In genomic region chr20:33812673-33813462, GRCh38 we compare ENCODE assay signal across 8 cellular contexts. TPM values are rescaled to one million over a fixed set of nuclear protein-coding genes. Genes with fewer than 3 reads are reported as not detected.
A peak's percentile ranks its signal among the peaks of the same experiment; 100 is the strongest.
DNase-seq lines count a peak whose midpoint lies in the region; ATAC-seq and TF ChIP-seq lines count a peak whose summit lies in the region.

No MANE protein-coding gene starts in this region.

- H4K20me1 ChIP-seq in OCI-LY3 (ENCODE audit: insufficient read depth, low read length) = peaks cover 51% of the 10 kb centered on the region

- peaks cover 67% of the 10 kb centered on the region for H3K79me2 ChIP-seq in OCI-LY3 (ENCODE audit: low read length)

- peak overlapping the region; percentile 92 for H3K4me3 Mint-ChIP-seq in natural killer cell

- peak overlapping the region; percentile 93 to 98 for H3K27ac Mint-ChIP-seq in natural killer cell

- H3K9me3 ChIP-seq in OCI-LY3 (ENCODE audit: insufficient read depth, low read length) (no peaks in the 10 kb centered on the region), ectodermal cell (ENCODE audit: control insufficient read depth, low read length) (no peaks in the 10 kb centered on the region)

- no peaks in the 10 kb centered on the region for H3K9me3 Mint-ChIP-seq in natural killer cell

- H3K27ac ChIP-seq in OCI-LY3 (ENCODE audit: low read length) = peak overlapping the region; percentile 74
- H3K27ac ChIP-seq in ectodermal cell (ENCODE audit: insufficient read depth, low read depth, low read length, poor library complexity, severe bottlenecking) = no peak overlapping the region

- no peaks in the 10 kb centered on the region for H3K36me3 Mint-ChIP-seq in natural killer cell

- no peak for TF ChIP-seq CTCF in OCI-LY3 (IDR thresholded peaks at IDR 0.05; ENCODE audit: low read depth, low read length)
- no peak for TF ChIP-seq CTCF in natural killer cell (IDR thresholded peaks at IDR 0.05)

- peak overlapping the region; percentile 99 for H3K9ac ChIP-seq in OCI-LY3 (ENCODE audit: low read length)

- intact Hi-C loops in natural killer cell (cut with micrococcal nuclease) = loop anchor here (5.0 kb wide), 1 partner anchor 179 kb away; the partner anchor contains the start of gene RALY

- H3K4me1 ChIP-seq in OCI-LY3 (ENCODE audit: low read length) (peaks cover 24% of the 10 kb centered on the region), ectodermal cell (ENCODE audit: control insufficient read depth, insufficient read depth, low read length) (peaks cover 12% of the 10 kb centered on the region)

- H3K4me3 ChIP-seq in OCI-LY3 (ENCODE audit: low read length) (peak overlapping the region; percentile 94), ectodermal cell (ENCODE audit: insufficient read depth, low read depth, low read length) (peak overlapping the region; percentile 85)

- DNase-seq in DMS153 treated with DMSO at 0.1 percent for 48 hours (lab: John Stamatoyannopoulos, UW; ENCODE audit: unreplicated experiment) (peak; percentile 46), DMS153 (lab: John Stamatoyannopoulos, UW) (no peak), natural killer cell (no peak), T1000 (lab: John Stamatoyannopoulos, UW) (no peak), medulla oblongata (ENCODE audit: extremely low spot score) (no peak), putamen (ENCODE audit: low spot score) (no peak)

- H3K4me1 Mint-ChIP-seq in natural killer cell = peaks cover 45 to 55% of the 10 kb centered on the region in 2 donors

- no peak for ATAC-seq in natural killer cell

- no peak overlapping the region for H2AFZ ChIP-seq in OCI-LY3 (ENCODE audit: low read depth, low read length)

- H3K36me3 ChIP-seq in OCI-LY3 (replicated peaks; ENCODE audit: low read depth, low read length) (peaks cover 29% of the 10 kb centered on the region), ectodermal cell (ENCODE audit: control insufficient read depth, insufficient read depth, low read length) (no peaks in the 10 kb centered on the region)

- no peaks in the 10 kb centered on the region for H3K27me3 Mint-ChIP-seq in natural killer cell (ENCODE audit: low read depth in 2 of 2)

- WGBS in ectodermal cell, 2 experiments = 51 to 52% methylated on average over 12 of the region's 12 CpGs

- H3K27me3 ChIP-seq in OCI-LY3 (ENCODE audit: low read depth, low read length) (no peaks in the 10 kb centered on the region), ectodermal cell (ENCODE audit: control insufficient read depth, insufficient read depth, low read length, poor library complexity, severe bottlenecking) (no peaks in the 10 kb centered on the region)

- H3K4me2 ChIP-seq in OCI-LY3 (ENCODE audit: low read length) = peak overlapping the region; percentile 98

RNA-seq across cellular contexts. Expression of gene CHMP4B, which starts 1.7 kb away (rescaled TPM):
- polyA plus RNA-seq in ectodermal cell (2013, experiment 1 of 4) = 80.7 TPM
- 79.5 TPM for polyA plus RNA-seq in ectodermal cell (2013, experiment 2 of 4)
- 71.7 TPM for polyA plus RNA-seq in ectodermal cell (2013, experiment 3 of 4)
- polyA plus RNA-seq in ectodermal cell (2013, experiment 4 of 4) = 82.4 TPM
- 10 to 100 TPM; 63.7 to 74.0 (median 70.0) TPM for total RNA-seq in natural killer cell
